1 cellular context compared by ENCODE assay signal in genomic region chr9:112387115-112387514, GRCh38.
TF ChIP-seq lines count a peak whose summit lies in the region.

No MANE protein-coding gene starts in this region.

TF ChIP-seq in GM12878, 131 proteins besides CTCF, POLR2A, EP300 and RAD21:
- TF ChIP-seq ZSCAN29 (IDR thresholded peaks at IDR 0.05), result no peak
